In the genomic region with DNA sequence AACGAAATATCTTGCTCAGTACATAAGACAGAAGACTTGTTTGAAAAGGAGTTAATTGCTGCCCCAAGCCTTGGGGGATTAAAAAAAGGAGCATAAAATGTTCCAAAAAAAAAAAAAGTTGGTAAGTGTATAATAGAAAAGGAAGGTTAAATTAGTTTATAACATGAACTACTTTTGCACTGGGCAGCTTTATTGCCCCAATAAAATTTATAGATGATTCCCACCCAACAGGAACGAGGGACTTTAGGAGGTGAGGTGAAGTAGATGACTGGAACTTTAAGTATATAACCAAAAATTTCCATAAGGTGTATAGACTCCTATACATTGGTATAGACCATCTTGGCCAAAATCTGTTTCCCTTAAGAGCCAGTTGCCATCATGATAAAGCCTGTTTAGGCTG, we compare ENCODE assay signal across 33 cellular contexts.
"Had no signal": no experiment of that assay in that cellular context is flagged by ENCODE, and none has a peak within 500 bp of the region (broad histone marks: within the 10 kb centered on the region; RNA-seq: fewer than 3 reads in every experiment).

No MANE protein-coding gene starts in this region.

- H3K4me3 ChIP-seq: ascending aorta, cardiac muscle cell had no signal

- H3K36me3 ChIP-seq: ascending aorta, cardiac muscle cell, WERI-Rb-1 had no signal

- H3K4me1 ChIP-seq: ascending aorta had no signal

- H3K27ac ChIP-seq: ascending aorta, cardiac muscle cell, WERI-Rb-1 had no signal

- H3K9me3 ChIP-seq: ascending aorta had no signal

- ATAC-seq: activated CD4-positive, alpha-beta T cell treated with anti-CD3 and anti-CD28 coated beads for 36 hours; activated CD4-positive, CD25-positive, alpha-beta regulatory T cell treated with anti-CD3 and anti-CD28 coated beads, Interleukin-2, amount 50 U/mL, for 24 hours; activated CD8-positive, alpha-beta memory T cell treated with anti-CD3 and anti-CD28 coated beads, Interleukin-2, amount 10 ng/mL, durations not matched to agents 7 days and 5 days; activated CD8-positive, alpha-beta T cell treated with anti-CD3 and anti-CD28 coated beads, Interleukin-2, amount 10 ng/mL, durations not matched to agents 7 days and 5 days; activated naive CD8-positive, alpha-beta T cell treated with anti-CD3 and anti-CD28 coated beads, Interleukin-2, amount 50 U/mL, for 24 hours; WTC11 had no signal

- H3K27me3 ChIP-seq: ascending aorta, cardiac muscle cell had no signal

- FAIRE-seq: bronchial epithelial cell, TTC549 had no signal

- DNase-seq: activated CD4-positive, alpha-beta memory T cell treated with anti-CD3 and anti-CD28 coated beads, Interleukin-2, amount 10 ng/mL, durations not matched to agents 7 days and 5 days; activated CD4-positive, alpha-beta T cell treated with anti-CD3 and anti-CD28 coated beads for 1 hour; activated CD4-positive, alpha-beta T cell treated with anti-CD3 and anti-CD28 coated beads for 36 hours; activated CD4-positive, alpha-beta T cell treated with anti-CD3 and anti-CD28 coated beads for 48 hours; activated CD4-positive, alpha-beta T cell treated with anti-CD3 and anti-CD28 coated beads, Interleukin-2, amount 10 ng/mL, durations not matched to agents 7 days and 5 days; activated CD4-positive, alpha-beta T cell treated with anti-CD3 and anti-CD28 coated beads, Interleukin-2, amount 50 U/mL, for 48 hours; activated CD4-positive, CD25-positive, alpha-beta regulatory T cell; activated CD8-positive, alpha-beta memory T cell treated with anti-CD3 and anti-CD28 coated beads for 24 hours; activated CD8-positive, alpha-beta memory T cell treated with anti-CD3 and anti-CD28 coated beads, Interleukin-2, amount 10 ng/mL, durations not matched to agents 7 days and 5 days; activated CD8-positive, alpha-beta memory T cell treated with anti-CD3 and anti-CD28 coated beads, Interleukin-2, amount 50 U/mL, for 48 hours; activated CD8-positive, alpha-beta T cell treated with anti-CD3 and anti-CD28 coated beads, Interleukin-2, amount 10 ng/mL, durations not matched to agents 7 days and 5 days; activated effector memory CD4-positive, alpha-beta T cell treated with Interleukin-2 at 50 U/mL for 16 hours; activated gamma-delta T cell; activated naive CD4-positive, alpha-beta T cell treated with anti-CD3 and anti-CD28 coated beads, Interleukin-2, amount 10 ng/mL, durations not matched to agents 7 days and 5 days; activated naive CD4-positive, alpha-beta T cell treated with Interleukin-2 at 50 U/mL for 16 hours; activated naive CD8-positive, alpha-beta T cell treated with anti-CD3 and anti-CD28 coated beads, Interleukin-2, amount 10 ng/mL, durations not matched to agents 7 days and 5 days; activated naive CD8-positive, alpha-beta T cell treated with anti-CD3 and anti-CD28 coated beads, Interleukin-2, amount 50 U/mL, for 24 hours; activated T-cell treated with anti-CD3 and anti-CD28 coated beads, Interleukin-2, amount 50 U/mL, for 24 hours; activated T-cell treated with anti-CD3 and anti-CD28 coated beads, Interleukin-2, amount 50 U/mL, for 48 hours; amygdala; anterior cingulate cortex; caudate nucleus; SW 1271; T-helper 1 cell; T-helper 2 cell; T-helper 9 cell; WERI-Rb-1 had no signal
